In the genomic region with DNA sequence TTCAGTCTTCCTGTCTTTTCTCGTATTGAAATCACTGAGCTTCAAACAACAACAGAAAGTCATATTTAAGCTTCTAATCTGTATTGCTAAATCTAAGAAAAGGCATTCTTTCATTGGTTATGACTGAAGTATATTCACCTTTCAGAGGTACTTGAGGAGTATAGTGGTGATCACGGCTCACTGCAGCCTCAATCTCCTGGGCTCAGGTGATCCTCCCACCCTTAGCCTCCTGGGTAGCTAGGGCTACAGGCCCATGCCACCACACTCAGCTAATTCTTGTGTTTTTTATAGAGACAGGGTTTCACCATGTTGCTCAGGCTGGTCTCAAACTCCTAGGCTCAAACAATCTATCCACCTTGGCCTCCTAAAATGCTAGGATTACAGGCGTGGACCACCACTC, we compare ENCODE assay signal across 9 cellular contexts. TPM values are rescaled to one million over a fixed set of nuclear protein-coding genes. Genes with fewer than 3 reads are reported as not detected.
"Had no signal": no experiment of that assay in that cellular context is flagged by ENCODE, and none has a peak within 500 bp of the region (broad histone marks: within the 10 kb centered on the region; RNA-seq: fewer than 3 reads in every experiment).

No MANE protein-coding gene starts in this region.

- H3K9me3 ChIP-seq: HAP-1 had no signal

- DNase-seq: GOT3, H7, IMR-90, KG1 had no signal

- FAIRE-seq: HTR-8/SVneo, K562 had no signal

- H3K4me1 ChIP-seq: HAP-1 had no signal

- H3K4me3 ChIP-seq: HAP-1, K562 had no signal

- H3K36me3 ChIP-seq: HAP-1 had no signal

- ATAC-seq: K562 had no signal

RNA-seq across cellular contexts. Expression of a gene that starts 38.7 kb away (rescaled TPM):
- total RNA-seq: H4, HT-29, IMR-90, K562 had no signal
- polyA plus RNA-seq: IMR-90, K562 had no signal
